Comparison of ENCODE assay signal across 18 cellular contexts in the genomic region with DNA sequence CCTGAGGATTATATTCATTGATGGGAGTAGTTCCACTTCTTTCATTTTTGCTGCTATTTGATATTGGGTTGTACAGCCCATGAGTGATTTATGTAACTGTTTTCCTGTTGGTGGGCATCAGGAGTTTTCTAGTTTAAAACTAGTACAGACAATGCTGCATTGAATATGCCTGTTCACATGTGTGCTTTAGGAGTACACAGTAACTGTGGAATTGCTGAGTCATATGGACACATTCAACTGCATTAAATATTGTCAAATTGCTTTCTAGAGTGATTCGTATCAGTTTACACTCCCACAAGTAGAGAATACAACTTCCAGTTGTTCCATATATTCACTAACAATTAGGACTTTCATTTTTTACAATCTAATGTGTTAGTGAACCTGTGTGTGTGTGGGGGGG. TPM values are rescaled to one million over a fixed set of nuclear protein-coding genes. Genes with fewer than 3 reads are reported as not detected.
DNase-seq lines count a peak whose midpoint lies in the region; ATAC-seq and TF ChIP-seq lines count a peak whose summit lies in the region.
"Had no signal": no experiment of that assay in that cellular context is flagged by ENCODE, and none has a peak within 500 bp of the region (broad histone marks: within the 10 kb centered on the region; RNA-seq: fewer than 3 reads in every experiment).

No MANE protein-coding gene starts in this region.

- H3K27me3 Mint-ChIP-seq in CD14-positive monocyte (ENCODE audit: low read depth in 3 of 3), result peaks cover 4 to 8% (median 5%) of the 10 kb centered on the region in 3 donors

- DNase-seq in A172 (ENCODE audit: low spot score) (peak; percentile 11), HCEC 1CT (peak; percentile 75), fibroblast of peridontal ligament (ENCODE audit: extremely low read depth) (peak; percentile 71), CD14-positive monocyte (ENCODE audit: low spot score) (no peak), Kasumi-1 (lab: John Stamatoyannopoulos, UW) (no peak)
- no peak for DNase-seq in stimulated activated CD4-positive, alpha-beta T cell treated with anti-CD3 and anti-CD28 coated beads, Interleukin-4, amount 100 ng/mL, for 24 hours
- DNase-seq: activated CD4-positive, alpha-beta memory T cell treated with anti-CD3 and anti-CD28 coated beads, Interleukin-2, amount 10 ng/mL, durations not matched to agents 7 days and 5 days; amygdala; DMS79 treated with DMSO at 0.1 percent for 48 hours; gastrocnemius medialis; mesendoderm; NCI-H2081; SIG-M5; stimulated activated naive CD4-positive, alpha-beta T cell treated with Interleukin-2 at 50 U/mL for 16 hours had no signal

- peak overlapping the region; percentile 66 for H3K27ac ChIP-seq in VCaP
- H3K27ac ChIP-seq: coronary artery, gastrocnemius medialis had no signal

- H3K9me3 Mint-ChIP-seq in CD14-positive monocyte, result peaks cover 0 to 7% (median 3%) of the 10 kb centered on the region in 7 donors
- H3K9me3 Mint-ChIP-seq: activated CD4-positive, alpha-beta memory T cell treated with anti-CD3 and anti-CD28 coated beads, Interleukin-2, amount 10 ng/mL, durations not matched to agents 7 days and 5 days; activated T-helper 1 cell treated with anti-CD3 and anti-CD28 coated beads, Interleukin-12 subunit alpha, Interleukin-12 subunit beta, Interleukin-2, Interleukin-4 antibody, amounts not matched to agents 30 ng/mL and 10 ng/mL and 1 ng/mL, durations not matched to agents 14 hours and 24 hours and 36 hours had no signal

- ATAC-seq in GM21528 (IDR thresholded peaks at IDR 0.05; ENCODE audit: low FRiP score, unreplicated experiment), result no peak
- ATAC-seq: gastrocnemius medialis had no signal

- no peak overlapping the region for H3K4me3 Mint-ChIP-seq in CD14-positive monocyte
- H3K4me3 Mint-ChIP-seq: activated CD4-positive, alpha-beta memory T cell treated with anti-CD3 and anti-CD28 coated beads, Interleukin-2, amount 10 ng/mL, durations not matched to agents 7 days and 5 days; activated T-helper 1 cell treated with anti-CD3 and anti-CD28 coated beads, Interleukin-12 subunit alpha, Interleukin-12 subunit beta, Interleukin-2, Interleukin-4 antibody, amounts not matched to agents 30 ng/mL and 10 ng/mL and 1 ng/mL, durations not matched to agents 14 hours and 24 hours and 36 hours had no signal

- H3K36me3 Mint-ChIP-seq in CD14-positive monocyte, result no peaks in the 10 kb centered on the region

- intact Hi-C loops in CD14-positive monocyte (cut with micrococcal nuclease), result no loop called here

- H3K4me1 Mint-ChIP-seq in CD14-positive monocyte, result no peaks in the 10 kb centered on the region
- H3K4me1 Mint-ChIP-seq: activated CD4-positive, alpha-beta memory T cell treated with anti-CD3 and anti-CD28 coated beads, Interleukin-2, amount 10 ng/mL, durations not matched to agents 7 days and 5 days had no signal

- no peak for TF ChIP-seq CTCF in VCaP (conservative IDR thresholded peaks at IDR 0.05)
- TF ChIP-seq CTCF in CD14-positive monocyte (IDR thresholded peaks at IDR 0.05), result no peak

- no peak overlapping the region for H3K27ac Mint-ChIP-seq in CD14-positive monocyte
- H3K27ac Mint-ChIP-seq: activated CD4-positive, alpha-beta memory T cell treated with anti-CD3 and anti-CD28 coated beads, Interleukin-2, amount 10 ng/mL, durations not matched to agents 7 days and 5 days; activated T-helper 1 cell treated with anti-CD3 and anti-CD28 coated beads, Interleukin-12 subunit alpha, Interleukin-12 subunit beta, Interleukin-2, Interleukin-4 antibody, amounts not matched to agents 30 ng/mL and 10 ng/mL and 1 ng/mL, durations not matched to agents 14 hours and 24 hours and 36 hours had no signal

RNA-seq across cellular contexts. Expression of a gene that starts 59.8 kb away (rescaled TPM):
- 6.4 and 8.6 TPM in 2 replicates for total RNA-seq in A172 (2014; rRNA removed; shearing (Covaris generic))
- polyA plus RNA-seq in CD14-positive monocyte, result not detected
- total RNA-seq: activated T-helper 1 cell treated with anti-CD3 and anti-CD28 coated beads, Interleukin-12 subunit alpha, Interleukin-12 subunit beta, Interleukin-2, Interleukin-4 antibody, amounts not matched to agents 30 ng/mL and 10 ng/mL and 1 ng/mL, durations not matched to agents 14 hours and 24 hours and 36 hours had no signal

Comparison
In these comparisons a context has a peak if more than half of its experiments do, and no peak if none do; other contexts are left out.
1. DNase-seq: peak in A172 (single experiment), HCEC 1CT (single experiment) and fibroblast of peridontal ligament (single experiment); none in CD14-positive monocyte (single experiment), Kasumi-1 (0 of 2) and stimulated activated CD4-positive, alpha-beta T cell treated with anti-CD3 and anti-CD28 coated beads, Interleukin-4, amount 100 ng/mL, for 24 hours (single experiment).